Comparison of ENCODE assay signal across 8 cellular contexts in genomic region chr4:127965062-127965802, GRCh38. TPM values are rescaled to one million over a fixed set of nuclear protein-coding genes. Genes with fewer than 3 reads are reported as not detected.
DNase-seq lines count a peak whose midpoint lies in the region; ATAC-seq and TF ChIP-seq lines count a peak whose summit lies in the region.

Gene ABHD18 (plus strand): TSS chr4:127965406. CDS start chr4:127982956, 17,550 bp downstream.
Gene MFSD8 (minus strand): TSS chr4:127965173. CDS start chr4:127965133, 40 bp downstream.

- H3K27me3 ChIP-seq in DND-41 (ENCODE audit: insufficient read depth, low read length, poor library complexity) (no peaks in the 10 kb centered on the region), KMS-11 (ENCODE audit: insufficient read depth, low read depth) (no peaks in the 10 kb centered on the region), Panc1 (ENCODE audit: control insufficient read depth, insufficient read depth, low read length) (no peaks in the 10 kb centered on the region), mucosa of stomach (ENCODE audit: control insufficient read depth, insufficient read depth, low read length) (no peaks in the 10 kb centered on the region)

- H3K27ac ChIP-seq in DND-41 (ENCODE audit: low read length): peak within 1 kb of the TSS; percentile 92
- peak within 1 kb of the TSS; percentile 74 for H3K27ac ChIP-seq in KMS-11
- peak within 1 kb of the TSS; percentile 82 for H3K27ac ChIP-seq in Panc1 (ENCODE audit: low read length)

- H3K79me2 ChIP-seq in DND-41 (ENCODE audit: insufficient read depth, low read length) (peaks cover 91% of the 10 kb centered on the region), KMS-11 (ENCODE audit: insufficient read depth, low read depth) (peaks cover 63% of the 10 kb centered on the region; the same call in 1 of the 2 replicates)

- no peaks in the 10 kb centered on the region for H3K9me3 Mint-ChIP-seq in activated T-cell treated with anti-CD3 and anti-CD28 coated beads, Interleukin-2, amount 50 U/mL, for 4 hours

- peak within 1 kb of the TSS; percentile 86 for H3K4me2 ChIP-seq in DND-41 (ENCODE audit: insufficient read depth, low read length)
- peak within 1 kb of the TSS; percentile 95 for H3K4me2 ChIP-seq in KMS-11

- POLR2A ChIA-PET in Panc1 (lab: Charles Lee): interaction anchor here (1.0 kb wide), 1 partner anchor 84 kb away, joined by 3 read pairs; no protein-coding TSS in a partner anchor

- peak within 1 kb of the TSS; percentile 95 for H3K4me3 Mint-ChIP-seq in activated T-cell treated with anti-CD3 and anti-CD28 coated beads, Interleukin-2, amount 50 U/mL, for 4 hours

- peak; percentile 91 for ATAC-seq in DND-41 (ENCODE audit: insufficient read depth, low read depth)
- peak; percentile 98 for ATAC-seq in GM21737 (IDR thresholded peaks at IDR 0.05; ENCODE audit: unreplicated experiment)
- ATAC-seq in Panc1: peak; percentile 98
- ATAC-seq in activated T-cell treated with anti-CD3 and anti-CD28 coated beads, Interleukin-2, amount 50 U/mL, for 4 hours: peak; percentile 96 to 97

- peaks cover 3% of the 10 kb centered on the region for H3K36me3 Mint-ChIP-seq in activated T-cell treated with anti-CD3 and anti-CD28 coated beads, Interleukin-2, amount 50 U/mL, for 4 hours (ENCODE audit: insufficient read depth)

- H3K9me3 ChIP-seq in DND-41 (ENCODE audit: insufficient read depth, low read length, severe bottlenecking) (no peaks in the 10 kb centered on the region), Panc1 (ENCODE audit: control insufficient read depth, insufficient read depth, low read depth, low read length) (no peaks in the 10 kb centered on the region), mucosa of stomach (ENCODE audit: control insufficient read depth, low read length) (no peaks in the 10 kb centered on the region)

- peak; percentile 99 for DNase-seq in DND-41
- peak; percentile 93 for DNase-seq in Panc1 (ENCODE audit: low read depth, low spot score)
- DNase-seq in activated T-cell treated with anti-CD3 and anti-CD28 coated beads, Interleukin-2, amount 50 U/mL, for 4 hours: peak; percentile 99
- DNase-seq in erythroblast (lab: John Stamatoyannopoulos, UW): peak; percentile 100
- DNase-seq in stimulated activated CD8-positive, alpha-beta memory T cell treated with anti-CD3 and anti-CD28 coated beads, Interleukin-7, amount 100 ng/mL, for 1 hour (ENCODE audit: low read depth in 2 of 2): peak; percentile 97 to 98

- H3K36me3 ChIP-seq in DND-41 (ENCODE audit: insufficient read depth, low read length): peaks cover 19% of the 10 kb centered on the region; the same call in 1 of the 2 replicates
- 0 out of 2 replicates have a peak, but pooled peaks cover 4% of the 10 kb centered on the region for H3K36me3 ChIP-seq in KMS-11 (ENCODE audit: insufficient read depth)
- H3K36me3 ChIP-seq in Panc1 (ENCODE audit: control insufficient read depth, insufficient read depth, low read length): peaks cover 4% of the 10 kb centered on the region; the same call in 1 of the 2 replicates
- H3K36me3 ChIP-seq in mucosa of stomach (ENCODE audit: control insufficient read depth, insufficient read depth, low read length): no peaks in the 10 kb centered on the region

- CTCF ChIA-PET in Panc1 (lab: Charles Lee): no interaction called here

- TF ChIP-seq CTCF in DND-41 (IDR thresholded peaks at IDR 0.05; ENCODE audit: borderline replicate concordance, extremely low read depth, low read length, poor library complexity, severe bottlenecking) (peak; percentile 18), KMS-11 (conservative IDR thresholded peaks at IDR 0.05; ENCODE audit: low read depth, low read length) (no peak; the same call in 1 of the 2 replicates), Panc1 (IDR thresholded peaks at IDR 0.05) (no peak; the same call in 1 of the 2 replicates)

- H2AFZ ChIP-seq in DND-41 (ENCODE audit: low read depth, low read length) (peak within 1 kb of the TSS; percentile 94), KMS-11 (ENCODE audit: low read depth) (peak within 1 kb of the TSS; percentile 78)

- TF ChIP-seq POLR2A in erythroblast (IDR thresholded peaks at IDR 0.05; ENCODE audit: low read length): peak; percentile 94

- peaks cover 38% of the 10 kb centered on the region for H3K4me1 Mint-ChIP-seq in activated T-cell treated with anti-CD3 and anti-CD28 coated beads, Interleukin-2, amount 50 U/mL, for 4 hours (ENCODE audit: low read depth)

- in situ Hi-C loops in Panc1 (cut with HindIII; ENCODE audit: low pct_unique_long_range_greater_than_20kb, low sequenced_read_pairs): no loop called here

- no TSS peak for BruUV-seq in Panc1 (replicated peaks; lab: Mats Ljungman, UMichigan)

- intact Hi-C loops in Panc1 (cut with micrococcal nuclease; ENCODE audit: unreplicated experiment): no loop called here

- H4K20me1 ChIP-seq in DND-41 (ENCODE audit: insufficient read depth, low read length) (peaks cover 16% of the 10 kb centered on the region; the same call in 1 of the 2 replicates), KMS-11 (ENCODE audit: insufficient read depth) (no peaks in the 10 kb centered on the region)

- H3K4me3 ChIP-seq in DND-41 (ENCODE audit: low read depth in 1 of 2, low read length in 2 of 2): peak within 1 kb of the TSS; percentile 69 to 99
- no peak within 1 kb of the TSS for H3K4me3 ChIP-seq in KMS-11 (IDR thresholded peaks at IDR 0.05; ENCODE audit: insufficient read depth, low read depth, low read length)
- peak within 1 kb of the TSS; percentile 86 to 89 for H3K4me3 ChIP-seq in Panc1 (ENCODE audit: low read depth in 2 of 2, low read length in 2 of 2)
- H3K4me3 ChIP-seq in mucosa of stomach (ENCODE audit: low read length): peak within 1 kb of the TSS; percentile 92

- H3K4me1 ChIP-seq in DND-41 (ENCODE audit: insufficient read depth, low read length): peaks cover 38% of the 10 kb centered on the region
- H3K4me1 ChIP-seq in KMS-11 (ENCODE audit: low read depth, poor library complexity, severe bottlenecking): peaks cover 6% of the 10 kb centered on the region
- peaks cover 15% of the 10 kb centered on the region for H3K4me1 ChIP-seq in Panc1 (ENCODE audit: control insufficient read depth, insufficient read depth, low read length)
- H3K4me1 ChIP-seq in mucosa of stomach (ENCODE audit: control insufficient read depth, insufficient read depth, low read length): no peaks in the 10 kb centered on the region

- peak within 1 kb of the TSS; percentile 95 for H3K9ac ChIP-seq in DND-41 (ENCODE audit: low read depth, low read length)
- H3K9ac ChIP-seq in KMS-11: peak within 1 kb of the TSS; percentile 82
- H3K9ac ChIP-seq in mucosa of stomach (ENCODE audit: low read length): peak within 1 kb of the TSS; percentile 93

- no peaks in the 10 kb centered on the region for H3K27me3 Mint-ChIP-seq in activated T-cell treated with anti-CD3 and anti-CD28 coated beads, Interleukin-2, amount 50 U/mL, for 4 hours (ENCODE audit: low read depth)

RNA-seq across cellular contexts. Expression of gene ABHD18, which starts in this region (rescaled TPM):
- total RNA-seq in Panc1 (2021; ENCODE audit: unreplicated experiment): 7.4 TPM
- polyA plus RNA-seq in Panc1 (2012; ENCODE audit: insufficient read length): 1.8 TPM
- 10 to 100 TPM in 1 of 3 donors, 1 to 10 TPM in 2; 8.9 to 12.1 (median 9.6) TPM for total RNA-seq in activated T-cell treated with anti-CD3 and anti-CD28 coated beads, Interleukin-2, amount 50 U/mL, for 4 hours

RNA-seq across cellular contexts. Expression of gene MFSD8, which starts in this region (rescaled TPM):
- total RNA-seq in Panc1 (2021; ENCODE audit: unreplicated experiment): 15.1 TPM
- polyA plus RNA-seq in Panc1 (2012; ENCODE audit: insufficient read length): 5.9 TPM
- total RNA-seq in activated T-cell treated with anti-CD3 and anti-CD28 coated beads, Interleukin-2, amount 50 U/mL, for 4 hours: 10 to 100 TPM; 13.7 to 19.6 (median 15.9) TPM
